ENCODE assay signal across 8 cellular contexts in the genomic region with DNA sequence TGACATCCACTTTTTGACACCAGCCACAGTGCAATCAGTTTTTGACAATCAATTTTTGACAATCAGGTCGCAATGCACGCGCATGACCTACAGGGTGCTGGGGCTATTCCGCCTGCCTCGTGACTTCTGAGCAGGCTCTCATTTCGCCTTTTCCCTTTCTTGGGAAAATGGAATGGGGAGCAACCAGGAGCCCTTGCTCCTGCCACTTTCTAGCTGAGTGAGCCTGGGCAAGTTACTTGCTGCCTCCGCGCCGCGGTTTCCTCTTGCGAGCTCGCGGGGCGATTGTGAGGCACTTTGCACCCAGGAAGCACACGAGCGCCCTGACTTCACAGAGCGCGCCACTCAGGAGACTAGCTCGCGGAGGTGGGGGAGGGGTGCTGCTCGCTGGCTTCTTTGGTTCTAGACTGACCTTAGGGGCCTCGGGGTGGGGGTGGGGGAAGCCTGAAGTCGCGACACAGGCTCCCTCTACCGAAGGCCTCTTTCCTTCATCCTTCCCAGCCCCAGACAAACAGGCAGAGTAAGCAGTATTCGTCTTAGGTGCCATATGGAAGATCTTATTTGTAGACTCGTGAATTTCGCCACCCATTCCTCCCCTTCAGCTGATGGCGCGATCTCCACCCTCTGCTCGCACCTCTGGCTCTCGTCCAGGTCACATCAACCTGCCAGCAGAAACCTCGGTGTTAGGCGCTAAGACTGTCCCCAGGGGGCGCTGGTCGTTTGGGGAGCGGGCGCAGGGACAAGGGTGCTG. TPM values are rescaled to one million over a fixed set of nuclear protein-coding genes. Genes with fewer than 3 reads are reported as not detected.
DNase-seq lines count a peak whose midpoint lies in the region; ATAC-seq, FAIRE-seq and TF ChIP-seq lines count a peak whose summit lies in the region.

No MANE protein-coding gene starts in this region.

- H3K4me1 ChIP-seq in kidney (ENCODE audit: control insufficient read depth in 1 of 2, insufficient read depth in 1 of 2, low read depth in 1 of 2, low read length in 2 of 2) = peaks cover 8 to 16% of the 10 kb centered on the region in 2 donors

- in situ Hi-C loops in G401 (cut with HindIII; ENCODE audit: low sequenced_read_pairs) = no loop called here

- intact Hi-C loops in kidney (cut with DNase I) = loop anchor here (10.0 kb wide), 1 partner anchor 61 kb away; no protein-coding TSS in a partner anchor

- ATAC-seq in HG02798 (IDR thresholded peaks at IDR 0.05; ENCODE audit: poor library complexity, unreplicated experiment) (peak; percentile 82), GM19467 (IDR thresholded peaks at IDR 0.05; ENCODE audit: unreplicated experiment) (no peak)

- no peak for FAIRE-seq in kidney (lab: Jason Lieb, UNC)

- DNase-seq in G401 (ENCODE audit: low spot score) (peak; percentile 90), NCI-H226 (peak; percentile 60), cerebellum (ENCODE audit: low spot score) (peak; percentile 86), kidney (peak; percentile 95)
- DNase-seq in activated CD4-positive, alpha-beta T cell treated with anti-CD3 and anti-CD28 coated beads for 24 hours (ENCODE audit: low read depth in 2 of 2) = peak; percentile 90 to 92
- peak; percentile 79 to 84 for DNase-seq in stimulated activated CD4-positive, alpha-beta T cell treated with anti-CD3 and anti-CD28 coated beads, Interleukin-15, amount 100 ng/mL, for 1 hour (ENCODE audit: low read depth in 1 of 2, low spot score in 1 of 2)

- peak overlapping the region; percentile 57 to 85 for H3K4me3 ChIP-seq in kidney (ENCODE audit: low read length in 2 of 2)

- TF ChIP-seq CTCF in kidney (IDR thresholded peaks at IDR 0.05; ENCODE audit: borderline replicate concordance, extremely low read depth, insufficient read depth) = peak; percentile 81

- H3K36me3 ChIP-seq in kidney (ENCODE audit: control insufficient read depth in 1 of 2, insufficient read depth in 2 of 2, low read length in 2 of 2) = peaks cover 0 to 4% of the 10 kb centered on the region in 2 donors

- no peaks in the 10 kb centered on the region for H3K9me3 ChIP-seq in kidney (ENCODE audit: control insufficient read depth in 1 of 2, low read length in 2 of 2)

- peak overlapping the region; percentile 57 to 66 for H3K9ac ChIP-seq in kidney (ENCODE audit: low read length in 2 of 2)

- no peak overlapping the region for H3K27ac ChIP-seq in kidney (ENCODE audit: low read depth in 2 of 2, low read length in 2 of 2)

RNA-seq across cellular contexts. Expression of gene TP53TG5, which starts 4.6 kb away (rescaled TPM):
- total RNA-seq in G401 (2014; rRNA removed; shearing (Covaris generic)) = not detected in 2 replicates
- not detected for total RNA-seq in cerebellum
- total RNA-seq in kidney = not detected
- not detected for polyA plus RNA-seq in kidney (ENCODE audit: insufficient read depth, low read depth, low replicate concordance)

RNA-seq across cellular contexts. Expression of gene SYS1, which starts 10.6 kb away (rescaled TPM):
- total RNA-seq in G401 (2014; rRNA removed; shearing (Covaris generic)) = 13.0 and 21.9 TPM in 2 replicates
- total RNA-seq in cerebellum (26.8 TPM), kidney (38.7 TPM)
- 39.8 TPM for polyA plus RNA-seq in kidney (ENCODE audit: insufficient read depth, low read depth, low replicate concordance)

RNA-seq across cellular contexts. Expression of gene SDC4, which starts 25.3 kb away (rescaled TPM):
- 16.4 and 24.7 TPM in 2 replicates for total RNA-seq in G401 (2014; rRNA removed; shearing (Covaris generic))
- total RNA-seq in cerebellum (1.6 TPM), kidney (397 TPM)
- polyA plus RNA-seq in kidney (ENCODE audit: insufficient read depth, low read depth, low replicate concordance) = 242 TPM

RNA-seq across cellular contexts. Expression of gene DBNDD2, which starts 34.6 kb away (rescaled TPM):
- 0.86 and 5.7 TPM in 2 replicates for total RNA-seq in G401 (2014; rRNA removed; shearing (Covaris generic))
- total RNA-seq in cerebellum (11.4 TPM), kidney (51.5 TPM)
- 50.7 TPM for polyA plus RNA-seq in kidney (ENCODE audit: insufficient read depth, low read depth, low replicate concordance)

RNA-seq across cellular contexts. Expression of gene PIGT, which starts 42.4 kb away (rescaled TPM):
- 25.2 and 31.0 TPM in 2 replicates for total RNA-seq in G401 (2014; rRNA removed; shearing (Covaris generic))
- total RNA-seq in cerebellum (24.0 TPM), kidney (90.9 TPM)
- 95.0 TPM for polyA plus RNA-seq in kidney (ENCODE audit: insufficient read depth, low read depth, low replicate concordance)

Comparison
In these comparisons a context has a peak if more than half of its experiments do, and no peak if none do; other contexts are left out.
1. RNA of gene SDC4, which starts 25.3 kb away (total RNA-seq): 397 TPM in kidney (single experiment); 16.4 to 24.7 TPM in G401 and 1.6 TPM in cerebellum (single experiment); every median in the first group is over 10 times any median in the second.
2. Peak in every context shown above with its lines, with median percentiles within 50 percentile points of each other: DNase-seq.